Comparison of ENCODE assay signal across 16 cellular contexts in the genomic region with DNA sequence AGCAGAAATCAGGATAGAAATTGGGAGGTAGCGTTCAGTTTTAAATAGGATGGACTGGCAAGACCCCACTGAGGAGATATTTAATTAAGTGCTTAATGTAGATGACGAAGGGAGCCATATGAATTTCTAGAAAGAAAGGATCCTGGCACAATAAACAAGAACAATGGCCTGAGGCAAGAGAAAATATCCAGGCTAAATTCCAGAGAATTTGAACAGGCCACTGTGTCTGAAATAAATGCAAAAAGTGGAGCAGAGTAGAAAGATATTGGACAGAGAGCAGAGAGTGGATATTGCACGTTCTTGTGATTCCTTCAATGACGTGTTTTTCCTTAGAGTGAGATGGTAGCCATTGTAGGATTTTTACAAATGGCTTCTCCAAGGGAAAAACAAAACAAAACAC.
DNase-seq lines count a peak whose midpoint lies in the region; ATAC-seq and TF ChIP-seq lines count a peak whose summit lies in the region.
"Had no signal": no experiment of that assay in that cellular context is flagged by ENCODE, and none has a peak within 500 bp of the region (broad histone marks: within the 10 kb centered on the region; RNA-seq: fewer than 3 reads in every experiment).

No MANE protein-coding gene starts in this region.

- no peaks in the 10 kb centered on the region for H3K9me3 ChIP-seq in SU-DHL-6 (ENCODE audit: insufficient read depth, low read length)
- H3K9me3 ChIP-seq: HAP-1 had no signal

- H3K36me3 ChIP-seq in SU-DHL-6 (ENCODE audit: low read length) = no peaks in the 10 kb centered on the region
- H3K36me3 ChIP-seq: HAP-1 had no signal

- H3K36me3 Mint-ChIP-seq in HFFc6 (ENCODE audit: low read depth) (no peaks in the 10 kb centered on the region), nephron (ENCODE audit: low read depth) (peaks cover 6% of the 10 kb centered on the region)

- H4K20me1 ChIP-seq in SU-DHL-6 (ENCODE audit: low read depth, low read length) = no peaks in the 10 kb centered on the region

- no peaks in the 10 kb centered on the region for H3K79me2 ChIP-seq in SU-DHL-6 (ENCODE audit: insufficient read depth, low read length)

- H3K4me3 ChIP-seq in SU-DHL-6 (ENCODE audit: insufficient read depth, low read length, poor library complexity, severe bottlenecking) = no peak overlapping the region
- H3K4me3 ChIP-seq: HAP-1, K562 had no signal

- H3K4me3 Mint-ChIP-seq in HFFc6 = no peak overlapping the region
- H3K4me3 Mint-ChIP-seq in nephron = no peak overlapping the region
- H3K4me3 Mint-ChIP-seq: B cell; CD4-positive, alpha-beta T cell had no signal

- ATAC-seq in HG02588 (IDR thresholded peaks at IDR 0.05; ENCODE audit: unreplicated experiment) = no peak
- ATAC-seq: K562 had no signal

- H3K27ac ChIP-seq in 22Rv1 = peak overlapping the region; percentile 22; the same call in 1 of the 2 replicates
- H3K27ac ChIP-seq in SU-DHL-6 (ENCODE audit: low read depth, low read length) = no peak overlapping the region
- H3K27ac ChIP-seq: HL-60 had no signal

- peak overlapping the region; percentile 19 for H2AFZ ChIP-seq in SU-DHL-6 (ENCODE audit: low read depth, low read length, severe bottlenecking)

- no peak for TF ChIP-seq CTCF in 22Rv1 (IDR thresholded peaks at IDR 0.05)
- no peak for TF ChIP-seq CTCF in HFFc6 (IDR thresholded peaks at IDR 0.05)
- no peak for TF ChIP-seq CTCF in SU-DHL-6 (IDR thresholded peaks at IDR 0.05; ENCODE audit: insufficient read depth, low read length, poor library complexity, severe bottlenecking)
- TF ChIP-seq CTCF in nephron (IDR thresholded peaks at IDR 0.05; ENCODE audit: unreplicated experiment in 3 of 3) = no peak

- H3K4me1 Mint-ChIP-seq in HFFc6 (ENCODE audit: low read depth) (peaks cover 10% of the 10 kb centered on the region), nephron (no peaks in the 10 kb centered on the region)
- H3K4me1 Mint-ChIP-seq: B cell had no signal

- H3K9me2 ChIP-seq in SU-DHL-6 (replicated peaks; ENCODE audit: insufficient read depth, low read length) = no peaks in the 10 kb centered on the region

- H3K4me2 ChIP-seq in SU-DHL-6 (ENCODE audit: low read depth, low read length, poor library complexity, severe bottlenecking) = no peak overlapping the region

- peak; percentile 25 for DNase-seq in HFFc6
- DNase-seq in effector CD8-positive, alpha-beta T cell (lab: John Stamatoyannopoulos, UW) = no peak
- DNase-seq in NAMALWA (ENCODE audit: low spot score) = no peak
- DNase-seq: ACHN; C1 segment of cervical spinal cord; Calu3; CD4-positive, alpha-beta T cell; DMS 273 treated with DMSO at 0.1 percent for 48 hours had no signal

- no peaks in the 10 kb centered on the region; the same call in 1 of the 2 replicates for H3K27me3 Mint-ChIP-seq in HFFc6 (ENCODE audit: insufficient read depth)
- no peaks in the 10 kb centered on the region for H3K27me3 Mint-ChIP-seq in nephron (ENCODE audit: low read depth)
- H3K27me3 Mint-ChIP-seq: B cell; CD4-positive, alpha-beta T cell had no signal

- no peaks in the 10 kb centered on the region for H3K9me3 Mint-ChIP-seq in HFFc6
- H3K9me3 Mint-ChIP-seq in nephron = no peaks in the 10 kb centered on the region

- H3K9ac ChIP-seq in SU-DHL-6 (ENCODE audit: low read length) = no peak overlapping the region

- no peaks in the 10 kb centered on the region for H3F3A ChIP-seq in SU-DHL-6 (ENCODE audit: insufficient read depth)

- H3K27me3 ChIP-seq in SU-DHL-6 (ENCODE audit: low read length) = no peaks in the 10 kb centered on the region

- peak overlapping the region; percentile 55 for H3K27ac Mint-ChIP-seq in HFFc6
- H3K27ac Mint-ChIP-seq in nephron = peak overlapping the region in 2 of 3 experiments; percentile 23 to 91
- H3K27ac Mint-ChIP-seq: B cell; CD4-positive, alpha-beta T cell had no signal
